13 cellular contexts compared by ENCODE assay signal in genomic region chr6:121491576-121491975, GRCh38. TPM values are rescaled to one million over a fixed set of nuclear protein-coding genes. Genes with fewer than 3 reads are reported as not detected.
"Had no signal": no experiment of that assay in that cellular context is flagged by ENCODE, and none has a peak within 500 bp of the region (broad histone marks: within the 10 kb centered on the region; RNA-seq: fewer than 3 reads in every experiment).

No MANE protein-coding gene starts in this region.

- DNase-seq: activated CD4-positive, alpha-beta memory T cell treated with anti-CD3 and anti-CD28 coated beads for 36 hours; activated effector memory CD4-positive, alpha-beta T cell treated with anti-CD3 and anti-CD28 coated beads, Interleukin-2, amount 50 U/mL, for 16 hours; activated T-cell treated with anti-CD3 and anti-CD28 coated beads, Interleukin-2, amount 50 U/mL, for 4 hours; amygdala; esophagus squamous epithelium; foreskin fibroblast; left lung; stimulated activated CD4-positive, alpha-beta T cell treated with anti-CD3 and anti-CD28 coated beads, Interleukin-4, amount 100 ng/mL, for 1 hour; stimulated activated CD8-positive, alpha-beta memory T cell treated with anti-CD3 and anti-CD28 coated beads, Interleukin-4, amount 100 ng/mL, for 48 hours; stimulated activated naive CD8-positive, alpha-beta T cell treated with anti-CD3 and anti-CD28 coated beads, Interleukin-15, Interleukin-2, amounts not matched to agents 100 U/mL and 50 U/mL, for 24 hours had no signal

- H3K36me3 ChIP-seq: esophagus squamous epithelium, left lung had no signal

- H3K27ac ChIP-seq: esophagus squamous epithelium, left lung had no signal

- H3K4me3 Mint-ChIP-seq: activated CD4-positive, alpha-beta memory T cell treated with anti-CD3 and anti-CD28 coated beads for 36 hours; activated naive CD8-positive, alpha-beta T cell; activated T-cell treated with anti-CD3 and anti-CD28 coated beads, Interleukin-2, amount 50 U/mL, for 4 hours; natural killer cell treated with Interleukin-12 subunit alpha and Interleukin-12 subunit beta and Interleukin-15 and Interleukin-18, amount 100 ng/mL, for 72 hours had no signal

- H3K27me3 ChIP-seq: esophagus squamous epithelium, left lung had no signal

- H3K4me3 ChIP-seq: esophagus squamous epithelium, left lung had no signal

- ATAC-seq: activated CD4-positive, CD25-positive, alpha-beta regulatory T cell treated with anti-CD3 and anti-CD28 coated beads, Interleukin-2, amount 50 U/mL, for 24 hours; activated T-cell treated with anti-CD3 and anti-CD28 coated beads, Interleukin-2, amount 50 U/mL, for 4 hours; left lung; natural killer cell treated with Interleukin-12 subunit alpha and Interleukin-12 subunit beta and Interleukin-15 and Interleukin-18, amount 100 ng/mL, for 72 hours; stimulated activated naive CD8-positive, alpha-beta T cell treated with anti-CD3 and anti-CD28 coated beads, Interleukin-15, Interleukin-2, amounts not matched to agents 100 U/mL and 50 U/mL, for 24 hours had no signal

- H3K36me3 Mint-ChIP-seq: activated CD4-positive, alpha-beta memory T cell treated with anti-CD3 and anti-CD28 coated beads for 36 hours; activated naive CD8-positive, alpha-beta T cell; natural killer cell treated with Interleukin-12 subunit alpha and Interleukin-12 subunit beta and Interleukin-15 and Interleukin-18, amount 100 ng/mL, for 72 hours had no signal

- H3K27ac Mint-ChIP-seq: activated CD4-positive, alpha-beta memory T cell treated with anti-CD3 and anti-CD28 coated beads for 36 hours; activated naive CD8-positive, alpha-beta T cell; natural killer cell treated with Interleukin-12 subunit alpha and Interleukin-12 subunit beta and Interleukin-15 and Interleukin-18, amount 100 ng/mL, for 72 hours had no signal

- H3K9me3 ChIP-seq: esophagus squamous epithelium, left lung had no signal

- H3K9me3 Mint-ChIP-seq: activated CD4-positive, alpha-beta memory T cell treated with anti-CD3 and anti-CD28 coated beads for 36 hours; activated T-cell treated with anti-CD3 and anti-CD28 coated beads, Interleukin-2, amount 50 U/mL, for 4 hours had no signal

- H3K27me3 Mint-ChIP-seq: activated CD4-positive, alpha-beta memory T cell treated with anti-CD3 and anti-CD28 coated beads for 36 hours; activated naive CD8-positive, alpha-beta T cell; natural killer cell treated with Interleukin-12 subunit alpha and Interleukin-12 subunit beta and Interleukin-15 and Interleukin-18, amount 100 ng/mL, for 72 hours had no signal

- H3K4me1 ChIP-seq: left lung had no signal

RNA-seq across cellular contexts. Expression of gene GJA1, which starts 56.1 kb away (rescaled TPM):
- total RNA-seq: activated CD4-positive, alpha-beta memory T cell treated with anti-CD3 and anti-CD28 coated beads for 36 hours; natural killer cell treated with Interleukin-12 subunit alpha and Interleukin-12 subunit beta and Interleukin-15 and Interleukin-18, amount 100 ng/mL, for 72 hours had no signal
